8 cellular contexts compared by ENCODE assay signal in genomic region chr17:5439446-5439764, GRCh38. TPM values are rescaled to one million over a fixed set of nuclear protein-coding genes. Genes with fewer than 3 reads are reported as not detected.
DNase-seq lines count a peak whose midpoint lies in the region; ATAC-seq and TF ChIP-seq lines count a peak whose summit lies in the region.

No MANE protein-coding gene starts in this region.

- POLR2A ChIA-PET in PC-3 (lab: Charles Lee; ENCODE audit: unreplicated experiment), result interaction anchor here (0.6 to 1.5 kb wide), 2 partner anchors 20 to 22 kb away, joined by 3 to 4 read pairs; partner anchors contain the start of genes NUP88 and RPAIN

- DNase-seq in GM12864 (ENCODE audit: low read depth) (no peak), PC-3 (no peak), epithelial cell of proximal tubule (ENCODE audit: low read depth) (no peak), cerebellum (ENCODE audit: low spot score) (no peak)
- no peak for DNase-seq in effector CD8-positive, alpha-beta T cell (lab: John Stamatoyannopoulos, UW)

- ATAC-seq in PC-3 (no peak), HG03039 (IDR thresholded peaks at IDR 0.05; ENCODE audit: unreplicated experiment) (no peak), HG02571 (IDR thresholded peaks at IDR 0.05; ENCODE audit: unreplicated experiment) (no peak)

- CTCF ChIA-PET in PC-3 (lab: Charles Lee), result interaction anchor here (0.6 to 1.7 kb wide), 10 partner anchors 15 to 1066 kb away, joined by 3 to 10 read pairs (median 4); partner anchors contain the start of genes DERL2, DHX33, NUP88 and RPAIN

- no TSS peak for BruUV-seq in PC-3 (replicated peaks; lab: Mats Ljungman, UMichigan)

- H2AFZ ChIP-seq in PC-3 (ENCODE audit: low read length), result 0 out of 2 replicates have a peak overlapping the region, but pooled peaks have one; percentile 57

- H3K36me3 ChIP-seq in PC-3 (ENCODE audit: low read depth, low read length), result peaks cover 26% of the 10 kb centered on the region
- H3K36me3 ChIP-seq in rectal smooth muscle tissue (ENCODE audit: control insufficient read depth, insufficient read depth, low read length), result peaks cover 14% of the 10 kb centered on the region

- H4K20me1 ChIP-seq in PC-3 (ENCODE audit: low read length), result peaks cover 5% of the 10 kb centered on the region; the same call in 1 of the 2 replicates

- H3K4me3 ChIP-seq in GM12864 (ENCODE audit: low read depth, low read length), result peak overlapping the region; percentile 87
- H3K4me3 ChIP-seq in PC-3 (ENCODE audit: low read length), result peak overlapping the region; percentile 43; the same call in 1 of the 2 replicates
- H3K4me3 ChIP-seq in epithelial cell of proximal tubule (ENCODE audit: low read depth, low read length), result peak overlapping the region; percentile 80
- peak overlapping the region; percentile 65 for H3K4me3 ChIP-seq in rectal smooth muscle tissue (ENCODE audit: low read length)

- H3K4me1 ChIP-seq in PC-3 (ENCODE audit: insufficient read depth, low read length) (peaks cover 20% of the 10 kb centered on the region), rectal smooth muscle tissue (ENCODE audit: control insufficient read depth, insufficient read depth, low read length) (peaks cover 11% of the 10 kb centered on the region)

- no peaks in the 10 kb centered on the region for H3K9me2 ChIP-seq in PC-3 (replicated peaks; ENCODE audit: low read length)

- intact Hi-C loops in PC-3 (cut with micrococcal nuclease), result loop anchor here (1.0 kb wide), 1 partner anchor 17 kb away; no protein-coding TSS in a partner anchor

- no peak overlapping the region for H3K27ac ChIP-seq in PC-3 (ENCODE audit: low read length)
- peak overlapping the region; percentile 74 for H3K27ac ChIP-seq in rectal smooth muscle tissue (ENCODE audit: low read depth, low read length)

- H3K9ac ChIP-seq in PC-3 (ENCODE audit: low read length), result peak overlapping the region; percentile 98; the same call in 1 of the 2 replicates
- H3K9ac ChIP-seq in rectal smooth muscle tissue (ENCODE audit: low read length), result peak overlapping the region; percentile 38

- no peaks in the 10 kb centered on the region for H3K9me3 ChIP-seq in PC-3 (ENCODE audit: low read length)

- H3F3A ChIP-seq in PC-3 (ENCODE audit: low read length, unreplicated experiment), result no peaks in the 10 kb centered on the region

- peak overlapping the region; percentile 77 for H3K4me2 ChIP-seq in PC-3 (ENCODE audit: low read length)

- H3K79me2 ChIP-seq in PC-3 (ENCODE audit: low read length), result peaks cover 42% of the 10 kb centered on the region

- no peak for TF ChIP-seq CTCF in GM12864 (IDR thresholded peaks at IDR 0.05; ENCODE audit: low read depth, low read length, missing control alignments)
- 0 out of 2 replicates have a peak, but pooled peaks have one; percentile 16 for TF ChIP-seq CTCF in PC-3 (conservative IDR thresholded peaks at IDR 0.05; ENCODE audit: low read depth, low read length)
- TF ChIP-seq CTCF in epithelial cell of proximal tubule (conservative IDR thresholded peaks at IDR 0.05; ENCODE audit: low read depth, low read length), result no peak

- no peaks in the 10 kb centered on the region for H3K27me3 ChIP-seq in PC-3 (ENCODE audit: low read length)
- H3K27me3 ChIP-seq in rectal smooth muscle tissue (ENCODE audit: control insufficient read depth, insufficient read depth, low read length), result no peaks in the 10 kb centered on the region

RNA-seq across cellular contexts. Expression of gene C1QBP, which starts 0.5 kb away (rescaled TPM):
- total RNA-seq in PC-3 (2014; rRNA removed), result 303 and 308 TPM in 2 replicates
- total RNA-seq in epithelial cell of proximal tubule, result 259 and 408 TPM in 2 replicates
- total RNA-seq in cerebellum, result 67.2 TPM

RNA-seq across cellular contexts. Expression of gene RPAIN, which starts 19.4 kb away (rescaled TPM):
- 46.1 and 47.9 TPM in 2 replicates for total RNA-seq in PC-3 (2014; rRNA removed)
- 25.2 and 53.9 TPM in 2 replicates for total RNA-seq in epithelial cell of proximal tubule
- 65.1 TPM for total RNA-seq in cerebellum

RNA-seq across cellular contexts. Expression of gene NUP88, which starts 19.9 kb away (rescaled TPM):
- 83.6 and 103 TPM in 2 replicates for total RNA-seq in PC-3 (2014; rRNA removed)
- total RNA-seq in epithelial cell of proximal tubule, result 108 and 166 TPM in 2 replicates
- total RNA-seq in cerebellum, result 74.3 TPM

RNA-seq across cellular contexts. Expression of gene DHX33, which starts 29.4 kb away (rescaled TPM):
- 12.6 and 14.2 TPM in 2 replicates for total RNA-seq in PC-3 (2014; rRNA removed)
- total RNA-seq in epithelial cell of proximal tubule, result 8.9 and 10.9 TPM in 2 replicates
- 15.9 TPM for total RNA-seq in cerebellum

RNA-seq across cellular contexts. Expression of gene DERL2, which starts 46.6 kb away (rescaled TPM):
- total RNA-seq in PC-3 (2014; rRNA removed), result 18.1 and 38.7 TPM in 2 replicates
- 21.4 and 65.6 TPM in 2 replicates for total RNA-seq in epithelial cell of proximal tubule
- 46.9 TPM for total RNA-seq in cerebellum
